Comparison of ENCODE assay signal across 23 cellular contexts in the genomic region with DNA sequence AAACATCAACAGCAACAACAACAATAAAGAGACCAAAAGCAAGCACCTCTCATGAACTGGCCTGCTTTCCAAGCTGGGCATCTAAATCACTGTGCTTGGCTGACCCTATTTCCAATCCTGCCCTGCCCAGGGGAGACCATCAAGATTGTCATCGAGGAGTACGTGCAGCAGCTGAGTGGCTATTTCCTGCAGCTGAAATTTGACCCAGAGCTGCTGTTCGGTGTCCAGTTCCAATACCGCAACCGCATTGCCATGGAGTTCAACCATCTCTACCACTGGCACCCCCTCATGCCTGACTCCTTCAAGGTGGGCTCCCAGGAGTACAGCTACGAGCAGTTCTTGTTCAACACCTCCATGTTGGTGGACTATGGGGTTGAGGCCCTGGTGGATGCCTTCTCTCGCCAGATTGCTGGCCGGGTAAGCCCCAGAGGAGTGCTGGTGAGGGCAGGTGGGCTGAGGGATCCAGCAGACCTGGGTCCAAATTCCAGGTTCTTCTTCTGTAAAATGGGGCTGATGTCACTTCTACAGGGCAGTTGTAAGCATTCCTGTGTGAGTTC. TPM values are rescaled to one million over a fixed set of nuclear protein-coding genes. Genes with fewer than 3 reads are reported as not detected.
"Had no signal": no experiment of that assay in that cellular context is flagged by ENCODE, and none has a peak within 500 bp of the region (broad histone marks: within the 10 kb centered on the region; RNA-seq: fewer than 3 reads in every experiment).

No MANE protein-coding gene starts in this region.

- H3K36me3 ChIP-seq: adrenal gland, breast epithelium, gastrocnemius medialis, left lung, pancreas, thyroid gland, uterus had no signal

- H3K4me3 ChIP-seq: adrenal gland, breast epithelium, gastrocnemius medialis, heart right ventricle, left lung, pancreas, thyroid gland, uterus had no signal

- H3K9me3 Mint-ChIP-seq: activated B cell treated with CpG ODN at 0.5 μM for 24 hours; activated CD4-positive, alpha-beta T cell treated with anti-CD3 and anti-CD28 coated beads, Interleukin-2, amount 10 ng/mL, durations not matched to agents 7 days and 5 days; activated naive CD4-positive, alpha-beta T cell treated with anti-CD3 and anti-CD28 coated beads, Interleukin-2, amount 50 U/mL, for 72 hours; activated T-cell treated with anti-CD3 and anti-CD28 coated beads, Interleukin-2, amount 50 U/mL, for 72 hours; naive thymus-derived CD8-positive, alpha-beta T cell had no signal

- H3K36me3 Mint-ChIP-seq: activated naive CD4-positive, alpha-beta T cell treated with anti-CD3 and anti-CD28 coated beads, Interleukin-2, amount 50 U/mL, for 72 hours; naive thymus-derived CD8-positive, alpha-beta T cell had no signal

- H3K27ac ChIP-seq: adrenal gland, breast epithelium, gastrocnemius medialis, heart right ventricle, left lung, pancreas, thyroid gland, uterus had no signal

- H3K4me3 Mint-ChIP-seq: activated B cell treated with CpG ODN at 0.5 μM for 24 hours; activated CD4-positive, alpha-beta T cell treated with anti-CD3 and anti-CD28 coated beads, Interleukin-2, amount 10 ng/mL, durations not matched to agents 7 days and 5 days; activated CD8-positive, alpha-beta T cell treated with anti-CD3 and anti-CD28 coated beads, Interleukin-2, amount 10 ng/mL, durations not matched to agents 7 days and 5 days; activated T-cell treated with anti-CD3 and anti-CD28 coated beads, Interleukin-2, amount 50 U/mL, for 72 hours; naive thymus-derived CD8-positive, alpha-beta T cell had no signal

- H3K4me1 ChIP-seq: adrenal gland, left lung, pancreas, thyroid gland, uterus had no signal

- H3K27me3 ChIP-seq: adrenal gland, breast epithelium, gastrocnemius medialis, heart right ventricle, left lung, pancreas, thyroid gland, uterus had no signal

- ATAC-seq: activated CD8-positive, alpha-beta T cell treated with anti-CD3 and anti-CD28 coated beads, Interleukin-2, amount 10 ng/mL, durations not matched to agents 7 days and 5 days; activated naive CD4-positive, alpha-beta T cell treated with anti-CD3 and anti-CD28 coated beads, Interleukin-2, amount 50 U/mL, for 72 hours; activated T-cell treated with anti-CD3 and anti-CD28 coated beads, Interleukin-2, amount 50 U/mL, for 72 hours; esophagus mucosa; heart right ventricle; left lung; naive thymus-derived CD8-positive, alpha-beta T cell; pancreas; sciatic nerve had no signal

- H3K27me3 Mint-ChIP-seq: activated B cell treated with CpG ODN at 0.5 μM for 24 hours had no signal

- DNase-seq: activated B cell treated with CpG ODN at 0.5 μM for 24 hours; activated CD4-positive, alpha-beta T cell treated with anti-CD3 and anti-CD28 coated beads, Interleukin-2, amount 10 ng/mL, durations not matched to agents 7 days and 5 days; activated CD8-positive, alpha-beta memory T cell treated with anti-CD3 and anti-CD28 coated beads, Interleukin-2, amount 50 U/mL, for 48 hours; activated CD8-positive, alpha-beta T cell treated with anti-CD3 and anti-CD28 coated beads, Interleukin-2, amount 10 ng/mL, durations not matched to agents 7 days and 5 days; activated gamma-delta T cell treated with Interleukin-2 at 50 U/mL for 16 hours; activated T-cell treated with anti-CD3 and anti-CD28 coated beads, Interleukin-2, amount 50 U/mL, for 72 hours; effector CD4-positive, alpha-beta T cell; gastrocnemius medialis; heart right ventricle; left lung; pancreas; stimulated activated CD8-positive, alpha-beta memory T cell treated with anti-CD3 and anti-CD28 coated beads, Interleukin-4, amount 100 ng/mL, for 48 hours; stimulated activated naive CD4-positive, alpha-beta T cell treated with Interleukin-2 at 50 U/mL for 16 hours; T-helper 1 cell; T-helper 9 cell; thyroid gland; uterus had no signal

- H3K27ac Mint-ChIP-seq: activated CD4-positive, alpha-beta T cell treated with anti-CD3 and anti-CD28 coated beads, Interleukin-2, amount 10 ng/mL, durations not matched to agents 7 days and 5 days; activated CD8-positive, alpha-beta T cell treated with anti-CD3 and anti-CD28 coated beads, Interleukin-2, amount 10 ng/mL, durations not matched to agents 7 days and 5 days; activated naive CD4-positive, alpha-beta T cell treated with anti-CD3 and anti-CD28 coated beads, Interleukin-2, amount 50 U/mL, for 72 hours; activated T-cell treated with anti-CD3 and anti-CD28 coated beads, Interleukin-2, amount 50 U/mL, for 72 hours; naive thymus-derived CD8-positive, alpha-beta T cell had no signal

- H3K9me3 ChIP-seq: adrenal gland, breast epithelium, gastrocnemius medialis, heart right ventricle, left lung, pancreas, thyroid gland, uterus had no signal

RNA-seq across cellular contexts. Expression of a gene that starts 15.6 kb away (rescaled TPM):
- total RNA-seq: activated CD4-positive, alpha-beta T cell treated with anti-CD3 and anti-CD28 coated beads, Interleukin-2, amount 10 ng/mL, durations not matched to agents 7 days and 5 days had no signal
